ENCODE assay signal across 12 cellular contexts in genomic region chr15:40936709-40937666, GRCh38. TPM values are rescaled to one million over a fixed set of nuclear protein-coding genes. Genes with fewer than 3 reads are reported as not detected.
DNase-seq lines count a peak whose midpoint lies in the region; ATAC-seq and TF ChIP-seq lines count a peak whose summit lies in the region.
"Had no signal": no experiment of that assay in that cellular context is flagged by ENCODE, and none has a peak within 500 bp of the region (broad histone marks: within the 10 kb centered on the region; RNA-seq: fewer than 3 reads in every experiment).

No MANE protein-coding gene starts in this region.

- H3K36me3 ChIP-seq in adipocyte (ENCODE audit: control insufficient read depth, insufficient read depth, low read length, severe bottlenecking) (no peaks in the 10 kb centered on the region), tibial artery (no peaks in the 10 kb centered on the region), tibial nerve (no peaks in the 10 kb centered on the region)

- H3K4me3 ChIP-seq in adipocyte (ENCODE audit: low read length): no peak overlapping the region
- no peak overlapping the region for H3K4me3 ChIP-seq in tibial artery
- no peak overlapping the region for H3K4me3 ChIP-seq in tibial nerve
- H3K4me3 ChIP-seq: skin epidermis had no signal

- TF ChIP-seq CTCF in tibial artery (IDR thresholded peaks at IDR 0.05) (no peak), tibial nerve (IDR thresholded peaks at IDR 0.05) (no peak)

- ATAC-seq in HG02840 (IDR thresholded peaks at IDR 0.05; ENCODE audit: low FRiP score, unreplicated experiment) (no peak), HG02973 (IDR thresholded peaks at IDR 0.05; ENCODE audit: unreplicated experiment) (no peak)

- 75 to 79% methylated on average over 13 to 15 of the region's 15 CpGs for WGBS in tibial nerve, 2 donors

- no peak overlapping the region for H3K9ac ChIP-seq in adipocyte (ENCODE audit: low read length)

- H3K9me3 ChIP-seq in adipocyte (ENCODE audit: control insufficient read depth, low read length): no peaks in the 10 kb centered on the region
- no peaks in the 10 kb centered on the region for H3K9me3 ChIP-seq in tibial artery
- H3K9me3 ChIP-seq in tibial nerve: no peaks in the 10 kb centered on the region

- peaks cover 6% of the 10 kb centered on the region for H3K4me1 ChIP-seq in adipocyte (ENCODE audit: control insufficient read depth, insufficient read depth, low read length)
- H3K4me1 ChIP-seq in tibial artery: peaks cover 0 to 37% (median 19%) of the 10 kb centered on the region in 4 donors
- H3K4me1 ChIP-seq in tibial nerve: peaks cover 0 to 18% (median 11%) of the 10 kb centered on the region in 4 donors

- H3K27ac ChIP-seq in tibial artery: peak overlapping the region; percentile 56
- H3K27ac ChIP-seq in tibial nerve: no peak overlapping the region
- H3K27ac ChIP-seq: skin epidermis had no signal

- peak; percentile 67 for DNase-seq in DMS53 (lab: John Stamatoyannopoulos, UW)
- DNase-seq in DMS53 treated with DMSO at 0.1 percent for 48 hours (lab: John Stamatoyannopoulos, UW; ENCODE audit: unreplicated experiment): no peak
- peak; percentile 62 for DNase-seq in adipocyte (ENCODE audit: low read depth)
- DNase-seq in iris pigment epithelial cell (ENCODE audit: low read depth): peak; percentile 83
- DNase-seq in tibial artery: no peak
- DNase-seq in tibial nerve (ENCODE audit: low spot score in 2 of 2): no peak
- DNase-seq: DMS79, NCI-H524 treated with DMSO at 0.1 percent for 48 hours had no signal

- TF ChIP-seq EP300 in tibial nerve (IDR thresholded peaks at IDR 0.05): no peak

- intact Hi-C loops in tibial artery (cut with DNase I; ENCODE audit: low total_unique reads): no loop called here

- peaks cover 26% of the 10 kb centered on the region for H3K27me3 ChIP-seq in adipocyte (replicated peaks; ENCODE audit: control insufficient read depth, insufficient read depth, low read length)
- peaks cover 0 to 9% of the 10 kb centered on the region in 2 donors for H3K27me3 ChIP-seq in tibial artery
- H3K27me3 ChIP-seq in tibial nerve: peaks cover 0 to 11% of the 10 kb centered on the region in 2 donors

- no peak for TF ChIP-seq POLR2A in tibial nerve (IDR thresholded peaks at IDR 0.05)

RNA-seq across cellular contexts. Expression of gene DLL4, which starts 7.8 kb away (rescaled TPM):
- 10 to 100 TPM in 1 of 4 donors, 1 to 10 TPM in 3; 4.2 to 11.2 (median 7.1) TPM for total RNA-seq in tibial nerve
- total RNA-seq: A172 had no signal

RNA-seq across cellular contexts. Expression of gene CHAC1, which starts 16.3 kb away (rescaled TPM):
- total RNA-seq in tibial nerve: 1 to 10 TPM in 1 of 4 donors, not detected in 3; 2.7 TPM

RNA-seq across cellular contexts. Expression of gene VPS18, which starts 42.7 kb away (rescaled TPM):
- total RNA-seq in tibial nerve: 10 to 100 TPM; 22.2 to 29.2 (median 25.2) TPM

Comparison
In these comparisons a context has a peak if more than half of its experiments do, and no peak if none do; other contexts are left out.
1. DNase-seq: peak in DMS53 (single experiment), adipocyte (single experiment) and iris pigment epithelial cell (single experiment); none in DMS53 treated with DMSO at 0.1 percent for 48 hours (single experiment), tibial artery (0 of 2) and tibial nerve (0 of 2).
2. H3K27ac ChIP-seq: peak in tibial artery (2 of 2); none in tibial nerve (0 of 4).